9 cellular contexts compared by ENCODE assay signal in genomic region chr11:7577226-7577882, GRCh38.
DNase-seq lines count a peak whose midpoint lies in the region; ATAC-seq, FAIRE-seq and TF ChIP-seq lines count a peak whose summit lies in the region.
"Had no signal": no experiment of that assay in that cellular context is flagged by ENCODE, and none has a peak within 500 bp of the region (broad histone marks: within the 10 kb centered on the region; RNA-seq: fewer than 3 reads in every experiment).

No MANE protein-coding gene starts in this region.

- H3K27ac ChIP-seq in HUES48 (ENCODE audit: low read depth, low read length) (peak overlapping the region; percentile 9), liver (ENCODE audit: low read depth in 1 of 2, low read length in 2 of 2) (peak overlapping the region; percentile 81 to 92)

- H3K9me3 ChIP-seq in HUES48 (ENCODE audit: control insufficient read depth, insufficient read depth, low read length) (no peaks in the 10 kb centered on the region), liver (ENCODE audit: control insufficient read depth in 4 of 4, low read length in 3 of 4) (no peaks in the 10 kb centered on the region)

- H3K36me3 ChIP-seq in HUES48 (ENCODE audit: control insufficient read depth, insufficient read depth, low read length) (no peaks in the 10 kb centered on the region), liver (ENCODE audit: control insufficient read depth in 4 of 4, insufficient read depth in 3 of 4, low read depth in 1 of 4, low read length in 3 of 4) (no peaks in the 10 kb centered on the region)

- no peaks in the 10 kb centered on the region for H3K9me3 Mint-ChIP-seq in stimulated activated naive CD8-positive, alpha-beta T cell treated with anti-CD3 and anti-CD28 coated beads, Interleukin-15, amount 100 ng/mL, for 72 hours

- FAIRE-seq in RCC 7860 (lab: Jason Lieb, UNC), result no peak

- H3K27me3 Mint-ChIP-seq in stimulated activated naive CD8-positive, alpha-beta T cell treated with anti-CD3 and anti-CD28 coated beads, Interleukin-15, amount 100 ng/mL, for 72 hours, result peaks cover 45% of the 10 kb centered on the region

- H3K4me3 ChIP-seq in HUES48 (ENCODE audit: low read depth, low read length) (no peak overlapping the region), cardiac fibroblast (replicated peaks in 1 of 2; ENCODE audit: low read depth in 2 of 2, low read length in 2 of 2) (peak overlapping the region; percentile 14 to 29), liver (ENCODE audit: low read depth in 1 of 3, low read length in 3 of 3) (peak overlapping the region in 1 of 3 donors; percentile 45)

- TF ChIP-seq CTCF in cardiac fibroblast (IDR thresholded peaks at IDR 0.05; ENCODE audit: low read depth, low read length), result no peak
- TF ChIP-seq CTCF in liver (IDR thresholded peaks at IDR 0.05; ENCODE audit: low read depth, low read length, missing input control), result peak; percentile 2

- H3K4me3 Mint-ChIP-seq in stimulated activated naive CD8-positive, alpha-beta T cell treated with anti-CD3 and anti-CD28 coated beads, Interleukin-15, amount 100 ng/mL, for 72 hours, result peak overlapping the region; percentile 37 to 39

- H3K4me1 Mint-ChIP-seq in stimulated activated naive CD8-positive, alpha-beta T cell treated with anti-CD3 and anti-CD28 coated beads, Interleukin-15, amount 100 ng/mL, for 72 hours, result peaks cover 36% of the 10 kb centered on the region

- DNase-seq in cardiac fibroblast (ENCODE audit: low read depth in 2 of 2), result peak in 1 of 2 donors; percentile 72
- DNase-seq in stimulated activated naive CD8-positive, alpha-beta T cell treated with anti-CD3 and anti-CD28 coated beads, Interleukin-15, amount 100 ng/mL, for 72 hours, result no peak
- DNase-seq in SW 1271 (lab: John Stamatoyannopoulos, UW), result no peak
- DNase-seq in activated gamma-delta T cell (lab: John Stamatoyannopoulos, UW), result no peak
- DNase-seq in RCC 7860 (ENCODE audit: low spot score), result no peak
- DNase-seq: cerebellar nuclear complex had no signal

- ATAC-seq in stimulated activated naive CD8-positive, alpha-beta T cell treated with anti-CD3 and anti-CD28 coated beads, Interleukin-15, amount 100 ng/mL, for 72 hours, result no peak
- ATAC-seq in HG02571 (IDR thresholded peaks at IDR 0.05; ENCODE audit: unreplicated experiment), result no peak

- H3K27me3 ChIP-seq in HUES48 (ENCODE audit: control insufficient read depth, insufficient read depth, low read length) (no peaks in the 10 kb centered on the region), liver (ENCODE audit: control insufficient read depth in 4 of 4, insufficient read depth in 4 of 4, low read length in 3 of 4) (no peaks in the 10 kb centered on the region)

- TF ChIP-seq RAD21 in liver (IDR thresholded peaks at IDR 0.05), result no peak

- H3K27ac Mint-ChIP-seq in stimulated activated naive CD8-positive, alpha-beta T cell treated with anti-CD3 and anti-CD28 coated beads, Interleukin-15, amount 100 ng/mL, for 72 hours, result peak overlapping the region; percentile 1 to 68

- peaks cover 54% of the 10 kb centered on the region for H3K4me1 ChIP-seq in HUES48 (ENCODE audit: control insufficient read depth, insufficient read depth, low read length)
- peaks cover 20 to 66% (median 46%) of the 10 kb centered on the region in 4 donors for H3K4me1 ChIP-seq in liver (ENCODE audit: control insufficient read depth in 4 of 4, insufficient read depth in 4 of 4, low read length in 3 of 4)

- H3K9ac ChIP-seq in HUES48 (ENCODE audit: low read depth, low read length) (no peak overlapping the region), liver (ENCODE audit: low read depth in 1 of 2, low read length in 2 of 2) (peak overlapping the region; percentile 1 to 72)

- WGBS in liver, result 54% methylated on average over 11 of the region's 11 CpGs

TF ChIP-seq in liver, 16 proteins besides CTCF, POLR2A, EP300 and RAD21:
- TF ChIP-seq NR2F2 (IDR thresholded peaks at IDR 0.05), result no peak
- no peak for TF ChIP-seq FOXA1 (IDR thresholded peaks at IDR 0.05)
- TF ChIP-seq YY1 (IDR thresholded peaks at IDR 0.05), result no peak
- no peak for TF ChIP-seq HNF4G (IDR thresholded peaks at IDR 0.05)
- no peak for TF ChIP-seq RXRA (IDR thresholded peaks at IDR 0.05)
- no peak for TF ChIP-seq TAF1 (conservative IDR thresholded peaks at IDR 0.05)
- no peak for TF ChIP-seq FOXA2 (IDR thresholded peaks at IDR 0.05)
- TF ChIP-seq MAX (IDR thresholded peaks at IDR 0.05), result no peak
- TF ChIP-seq ATF3 (IDR thresholded peaks at IDR 0.05), result no peak
- no peak for TF ChIP-seq GABPA (IDR thresholded peaks at IDR 0.05 in 1 of 2, conservative IDR thresholded peaks at IDR 0.05 in 1 of 2)
- TF ChIP-seq JUND (IDR thresholded peaks at IDR 0.05), result no peak
- no peak for TF ChIP-seq REST (IDR thresholded peaks at IDR 0.05)
- TF ChIP-seq HNF4A (conservative IDR thresholded peaks at IDR 0.05), result no peak
- no peak for TF ChIP-seq SP1 (IDR thresholded peaks at IDR 0.05)
- no peak for TF ChIP-seq EGR1 (IDR thresholded peaks at IDR 0.05; ENCODE audit: low read depth in 2 of 2)
